21 cellular contexts compared by ENCODE assay signal in genomic region chr11:94629741-94630140, GRCh38.
DNase-seq lines count a peak whose midpoint lies in the region; ATAC-seq and TF ChIP-seq lines count a peak whose summit lies in the region.
"Had no signal": no experiment of that assay in that cellular context is flagged by ENCODE, and none has a peak within 500 bp of the region (broad histone marks: within the 10 kb centered on the region; RNA-seq: fewer than 3 reads in every experiment).

No MANE protein-coding gene starts in this region.

- H3K9me2 ChIP-seq in HCT116 (ENCODE audit: insufficient read depth): no peaks in the 10 kb centered on the region
- H3K9me2 ChIP-seq in PC-3 (replicated peaks; ENCODE audit: low read length): no peaks in the 10 kb centered on the region

- H3K4me3 ChIP-seq in HCT116 (replicated peaks in 1 of 2; ENCODE audit: low read depth in 1 of 2, low read length in 2 of 2) (no peak overlapping the region), PC-3 (ENCODE audit: low read length) (no peak overlapping the region)
- H3K4me3 ChIP-seq: SK-N-MC had no signal

- TF ChIP-seq RAD21 in HCT116 (IDR thresholded peaks at IDR 0.05; ENCODE audit: low read depth): no peak

- H3K4me2 ChIP-seq in HCT116 (ENCODE audit: low read length): no peak overlapping the region
- H3K4me2 ChIP-seq in PC-3 (ENCODE audit: low read length): no peak overlapping the region

- H2AFZ ChIP-seq in HCT116 (ENCODE audit: low read depth, low read length, poor library complexity, severe bottlenecking) (no peak overlapping the region), PC-3 (ENCODE audit: low read length) (no peak overlapping the region; the same call in 1 of the 2 replicates)

- H3K79me2 ChIP-seq in HCT116 (ENCODE audit: insufficient read depth, low read length) (no peaks in the 10 kb centered on the region), PC-3 (ENCODE audit: low read length) (no peaks in the 10 kb centered on the region)

- intact Hi-C loops in CD14-positive monocyte (cut with micrococcal nuclease): loop anchor here in 1 of 2 donors (10.0 kb wide), 1 partner anchor 1135 kb away; no protein-coding TSS in a partner anchor
- intact Hi-C loops in HCT116 (cut with micrococcal nuclease): no loop called here
- intact Hi-C loops in PC-3 (cut with micrococcal nuclease): loop anchor here (10.0 kb wide), 1 partner anchor 45 kb away; no protein-coding TSS in a partner anchor

- H3K27ac ChIP-seq in HCT116 (ENCODE audit: low read depth, low read length) (no peak overlapping the region), PC-3 (ENCODE audit: low read length) (no peak overlapping the region)
- H3K27ac ChIP-seq: SK-N-MC had no signal

- H3K9me3 ChIP-seq in HCT116 (ENCODE audit: control insufficient read depth in 1 of 2, insufficient read depth in 1 of 2, low read depth in 1 of 2, low read length in 2 of 2) (peaks cover 0 to 7% of the 10 kb centered on the region in 2 experiments; a peak in 1 of 4 replicates), PC-3 (ENCODE audit: low read length) (peaks cover 11% of the 10 kb centered on the region)
- H3K9me3 ChIP-seq: BE2C had no signal

- TF ChIP-seq CTCF in CD14-positive monocyte (IDR thresholded peaks at IDR 0.05) (no peak), HCT116 (IDR thresholded peaks at IDR 0.05 in 2 of 3, conservative IDR thresholded peaks at IDR 0.05 in 1 of 3; ENCODE audit: borderline replicate concordance in 1 of 3, insufficient read depth in 1 of 3, low read depth in 2 of 3, low read length in 2 of 3) (no peak), PC-3 (conservative IDR thresholded peaks at IDR 0.05; ENCODE audit: low read depth, low read length) (no peak), osteocyte (IDR thresholded peaks at IDR 0.05) (no peak)

- H3K27me3 ChIP-seq in HCT116 (ENCODE audit: insufficient read depth, low read length) (no peaks in the 10 kb centered on the region), PC-3 (ENCODE audit: low read length) (no peaks in the 10 kb centered on the region)
- H3K27me3 ChIP-seq: BE2C had no signal

- POLR2A ChIA-PET in HCT116 (lab: Charles Lee) (no interaction called here), PC-3 (lab: Charles Lee; ENCODE audit: unreplicated experiment) (interaction anchor here (0.6 kb wide), 1 partner anchor 779 kb away, joined by 4 read pairs; the partner anchor contains the start of gene VSTM5)

- no peaks in the 10 kb centered on the region for H3K4me1 ChIP-seq in HCT116 (ENCODE audit: control insufficient read depth in 1 of 2, insufficient read depth in 2 of 2, low read length in 2 of 2)
- no peaks in the 10 kb centered on the region for H3K4me1 ChIP-seq in PC-3 (ENCODE audit: insufficient read depth, low read length)
- H3K4me1 ChIP-seq: BE2C had no signal

- no peak for DNase-seq in CD14-positive monocyte (ENCODE audit: low spot score)
- no peak for DNase-seq in HCT116 (ENCODE audit: low read depth, low spot score)
- peak; percentile 36 for DNase-seq in PC-3
- DNase-seq in fibroblast of peridontal ligament (ENCODE audit: extremely low read depth): peak; percentile 35
- no peak for DNase-seq in midbrain (lab: John Stamatoyannopoulos, UW)
- DNase-seq in activated T-cell treated with anti-CD3 and anti-CD28 coated beads, Interleukin-2, amount 50 U/mL, for 24 hours: no peak
- no peak for DNase-seq in activated naive CD8-positive, alpha-beta T cell treated with anti-CD3 and anti-CD28 coated beads for 36 hours
- DNase-seq in osteocyte (ENCODE audit: extremely low spot score, unreplicated experiment): no peak
- DNase-seq: BE2C; CD8-positive, alpha-beta T cell; DMS153; H9; NCI-H1092 treated with DMSO at 0.1 percent for 48 hours; NCI-H146; NCI-H2029 treated with DMSO at 0.1 percent for 48 hours; NCI-H2171 treated with DMSO at 0.1 percent for 48 hours; NCI-H524 treated with DMSO at 0.1 percent for 48 hours; RPMI8226; SHP77 treated with DMSO at 0.1 percent for 48 hours had no signal

- H3K4me1 Mint-ChIP-seq in CD14-positive monocyte (peaks cover 8% of the 10 kb centered on the region), osteocyte (ENCODE audit: unreplicated experiment) (no peaks in the 10 kb centered on the region)
- H3K4me1 Mint-ChIP-seq in activated T-cell treated with anti-CD3 and anti-CD28 coated beads, Interleukin-2, amount 50 U/mL, for 24 hours (ENCODE audit: low read depth): no peaks in the 10 kb centered on the region
- no peaks in the 10 kb centered on the region for H3K4me1 Mint-ChIP-seq in activated naive CD8-positive, alpha-beta T cell treated with anti-CD3 and anti-CD28 coated beads for 36 hours
- H3K4me1 Mint-ChIP-seq: IgD-negative memory B cell had no signal

- peak overlapping the region; percentile 69 to 90 (median 81) for H3K27ac Mint-ChIP-seq in CD14-positive monocyte
- H3K27ac Mint-ChIP-seq in activated T-cell treated with anti-CD3 and anti-CD28 coated beads, Interleukin-2, amount 50 U/mL, for 24 hours: no peak overlapping the region
- H3K27ac Mint-ChIP-seq in activated naive CD8-positive, alpha-beta T cell treated with anti-CD3 and anti-CD28 coated beads for 36 hours: no peak overlapping the region
- H3K27ac Mint-ChIP-seq in osteocyte (ENCODE audit: unreplicated experiment): no peak overlapping the region
- H3K27ac Mint-ChIP-seq: CD8-positive, alpha-beta T cell; H9; IgD-negative memory B cell had no signal

- H3K4me3 Mint-ChIP-seq in CD14-positive monocyte: peak overlapping the region; percentile 17 to 77
- no peak overlapping the region for H3K4me3 Mint-ChIP-seq in activated T-cell treated with anti-CD3 and anti-CD28 coated beads, Interleukin-2, amount 50 U/mL, for 24 hours
- no peak overlapping the region for H3K4me3 Mint-ChIP-seq in activated naive CD8-positive, alpha-beta T cell treated with anti-CD3 and anti-CD28 coated beads for 36 hours
- no peak overlapping the region for H3K4me3 Mint-ChIP-seq in osteocyte (ENCODE audit: unreplicated experiment)
- H3K4me3 Mint-ChIP-seq: CD8-positive, alpha-beta T cell; H9; IgD-negative memory B cell had no signal

- H3K9me3 Mint-ChIP-seq in CD14-positive monocyte (peaks cover 14 to 29% (median 16%) of the 10 kb centered on the region in 7 donors), osteocyte (ENCODE audit: unreplicated experiment) (peaks cover 15% of the 10 kb centered on the region)
- H3K9me3 Mint-ChIP-seq in activated T-cell treated with anti-CD3 and anti-CD28 coated beads, Interleukin-2, amount 50 U/mL, for 24 hours: peaks cover 5% of the 10 kb centered on the region
- H3K9me3 Mint-ChIP-seq in activated naive CD8-positive, alpha-beta T cell treated with anti-CD3 and anti-CD28 coated beads for 36 hours: peaks cover 6% of the 10 kb centered on the region

- CTCF ChIA-PET in HCT116 (lab: Charles Lee) (no interaction called here), PC-3 (lab: Charles Lee) (no interaction called here)

- no peaks in the 10 kb centered on the region for H3F3A ChIP-seq in PC-3 (ENCODE audit: low read length, unreplicated experiment)

- no TSS peak for BruUV-seq in HCT116 (replicated peaks; lab: Mats Ljungman, UMichigan)
- BruUV-seq in PC-3 (replicated peaks; lab: Mats Ljungman, UMichigan): no TSS peak

- H3K9ac ChIP-seq in HCT116 (ENCODE audit: low read length): no peak overlapping the region
- H3K9ac ChIP-seq in PC-3 (ENCODE audit: low read length): no peak overlapping the region

- H3K36me3 Mint-ChIP-seq in CD14-positive monocyte (peaks cover 9 to 21% of the 10 kb centered on the region in 2 donors), osteocyte (ENCODE audit: unreplicated experiment) (peaks cover 2% of the 10 kb centered on the region)
- no peaks in the 10 kb centered on the region for H3K36me3 Mint-ChIP-seq in activated T-cell treated with anti-CD3 and anti-CD28 coated beads, Interleukin-2, amount 50 U/mL, for 24 hours (ENCODE audit: low read depth)
- peaks cover 2% of the 10 kb centered on the region for H3K36me3 Mint-ChIP-seq in activated naive CD8-positive, alpha-beta T cell treated with anti-CD3 and anti-CD28 coated beads for 36 hours
- H3K36me3 Mint-ChIP-seq: CD8-positive, alpha-beta T cell; IgD-negative memory B cell had no signal

- no peak for TF ChIP-seq POLR2A in HCT116 (IDR thresholded peaks at IDR 0.05; ENCODE audit: borderline replicate concordance, extremely low read depth, insufficient read depth, insufficient read length)

- H4K20me1 ChIP-seq in HCT116 (ENCODE audit: insufficient read depth) (no peaks in the 10 kb centered on the region), PC-3 (ENCODE audit: low read length) (no peaks in the 10 kb centered on the region)

- H3K36me3 ChIP-seq in HCT116 (ENCODE audit: control insufficient read depth in 1 of 2, insufficient read depth in 2 of 2, low read length in 2 of 2) (no peaks in the 10 kb centered on the region), PC-3 (ENCODE audit: low read depth, low read length) (no peaks in the 10 kb centered on the region)
- H3K36me3 ChIP-seq: BE2C had no signal

- RAD21 ChIA-PET in HCT116 (lab: Charles Lee; ENCODE audit: low non-redundant PET in 1 of 2, low total read pairs in 2 of 2, uncharacterized antibody in 2 of 2, unreplicated experiment in 2 of 2): no interaction called here

- no peak for ATAC-seq in HCT116
- ATAC-seq in PC-3: 0 out of 2 replicates have a peak, but pooled peaks have one; percentile 18
- ATAC-seq: CD8-positive, alpha-beta T cell had no signal

- no peaks in the 10 kb centered on the region for H3K27me3 Mint-ChIP-seq in CD14-positive monocyte (ENCODE audit: low read depth in 3 of 3)
- peaks cover 17% of the 10 kb centered on the region for H3K27me3 Mint-ChIP-seq in activated T-cell treated with anti-CD3 and anti-CD28 coated beads, Interleukin-2, amount 50 U/mL, for 24 hours
- H3K27me3 Mint-ChIP-seq in activated naive CD8-positive, alpha-beta T cell treated with anti-CD3 and anti-CD28 coated beads for 36 hours: peaks cover 10% of the 10 kb centered on the region
- no peaks in the 10 kb centered on the region for H3K27me3 Mint-ChIP-seq in osteocyte (ENCODE audit: unreplicated experiment)

TF ChIP-seq in HCT116, 20 proteins besides CTCF, POLR2A, EP300 and RAD21:
- TF ChIP-seq ZFX (IDR thresholded peaks at IDR 0.05): no peak
- peak; percentile 76 for TF ChIP-seq SRF (IDR thresholded peaks at IDR 0.05; ENCODE audit: low read depth)

Comparison
In these comparisons a context has a peak if more than half of its experiments do, and no peak if none do; other contexts are left out.
1. DNase-seq: peak in PC-3 (single experiment) and fibroblast of peridontal ligament (single experiment); none in CD14-positive monocyte (single experiment), HCT116 (single experiment), midbrain (single experiment), activated T-cell treated with anti-CD3 and anti-CD28 coated beads, Interleukin-2, amount 50 U/mL, for 24 hours (single experiment), activated naive CD8-positive, alpha-beta T cell treated with anti-CD3 and anti-CD28 coated beads for 36 hours (single experiment) and osteocyte (single experiment).
2. H3K27ac Mint-ChIP-seq: peak in CD14-positive monocyte (7 of 7); none in activated T-cell treated with anti-CD3 and anti-CD28 coated beads, Interleukin-2, amount 50 U/mL, for 24 hours (single experiment), activated naive CD8-positive, alpha-beta T cell treated with anti-CD3 and anti-CD28 coated beads for 36 hours (single experiment) and osteocyte (single experiment).
3. H3K4me3 Mint-ChIP-seq: peak in CD14-positive monocyte (2 of 2); none in activated T-cell treated with anti-CD3 and anti-CD28 coated beads, Interleukin-2, amount 50 U/mL, for 24 hours (single experiment), activated naive CD8-positive, alpha-beta T cell treated with anti-CD3 and anti-CD28 coated beads for 36 hours (single experiment) and osteocyte (single experiment).